In the genomic region with DNA sequence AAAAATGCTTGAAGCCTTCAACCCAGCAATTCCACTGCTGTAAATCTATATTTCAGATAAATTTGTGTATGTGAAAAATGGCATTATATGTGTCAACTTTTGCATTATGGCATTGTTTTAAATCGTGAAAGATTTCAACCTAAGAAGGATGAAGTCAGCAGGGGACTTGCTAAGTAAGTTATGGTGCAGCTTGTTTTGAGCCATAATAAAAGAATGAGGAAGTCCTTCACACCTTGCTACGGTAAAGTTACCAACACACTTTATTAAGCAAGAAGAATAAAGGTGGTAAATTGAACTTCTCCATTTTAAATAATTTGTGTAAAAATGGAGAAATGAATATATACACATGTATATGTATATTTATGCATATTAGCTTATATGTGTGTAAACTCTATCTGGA, we compare ENCODE assay signal across 19 cellular contexts.
"Had no signal": no experiment of that assay in that cellular context is flagged by ENCODE, and none has a peak within 500 bp of the region (broad histone marks: within the 10 kb centered on the region; RNA-seq: fewer than 3 reads in every experiment).

No MANE protein-coding gene starts in this region.

- ATAC-seq: effector memory CD8-positive, alpha-beta T cell; gastrocnemius medialis; left lobe of liver; lower lobe of right lung; natural killer cell treated with Interleukin-12 subunit alpha and Interleukin-12 subunit beta and Interleukin-15 and Interleukin-18, amount 100 ng/mL, for 72 hours; right cardiac atrium had no signal

- H3K4me1 ChIP-seq: gastrocnemius medialis, lower lobe of right lung, suprapubic skin, thyroid gland had no signal

- H3K4me3 ChIP-seq: gastrocnemius medialis, lower lobe of right lung, neural progenitor cell, ovary, suprapubic skin, thyroid gland had no signal

- H3K9me3 ChIP-seq: gastrocnemius medialis, lower lobe of right lung, ovary, suprapubic skin, thyroid gland had no signal

- H3K27ac ChIP-seq: gastrocnemius medialis, lower lobe of right lung, neural progenitor cell, ovary, suprapubic skin, thyroid gland had no signal

- H3K36me3 ChIP-seq: gastrocnemius medialis, lower lobe of right lung, neural progenitor cell, ovary, suprapubic skin, thyroid gland had no signal

- H3K4me2 ChIP-seq: neural progenitor cell had no signal

- H2AFZ ChIP-seq: neural progenitor cell had no signal

- H3K9ac ChIP-seq: neural progenitor cell had no signal

- H3K27me3 ChIP-seq: gastrocnemius medialis, neural progenitor cell, ovary, suprapubic skin, thyroid gland had no signal

- DNase-seq: cerebellar nuclear complex; effector memory CD8-positive, alpha-beta T cell; gastrocnemius medialis; lower lobe of right lung; mesenchymal stem cell; midbrain; nucleus accumbens; ovary; right cardiac atrium; small intestine; stimulated activated CD4-positive, alpha-beta T cell treated with anti-CD3 and anti-CD28 coated beads, Interleukin-2, amount 100 ng/mL, for 48 hours; stimulated activated naive CD4-positive, alpha-beta T cell treated with Interleukin-2 at 50 U/mL for 16 hours; thyroid gland had no signal

- FAIRE-seq: colon, small intestine, urothelium cell line had no signal
